ENCODE assay signal across 7 cellular contexts in the genomic region with DNA sequence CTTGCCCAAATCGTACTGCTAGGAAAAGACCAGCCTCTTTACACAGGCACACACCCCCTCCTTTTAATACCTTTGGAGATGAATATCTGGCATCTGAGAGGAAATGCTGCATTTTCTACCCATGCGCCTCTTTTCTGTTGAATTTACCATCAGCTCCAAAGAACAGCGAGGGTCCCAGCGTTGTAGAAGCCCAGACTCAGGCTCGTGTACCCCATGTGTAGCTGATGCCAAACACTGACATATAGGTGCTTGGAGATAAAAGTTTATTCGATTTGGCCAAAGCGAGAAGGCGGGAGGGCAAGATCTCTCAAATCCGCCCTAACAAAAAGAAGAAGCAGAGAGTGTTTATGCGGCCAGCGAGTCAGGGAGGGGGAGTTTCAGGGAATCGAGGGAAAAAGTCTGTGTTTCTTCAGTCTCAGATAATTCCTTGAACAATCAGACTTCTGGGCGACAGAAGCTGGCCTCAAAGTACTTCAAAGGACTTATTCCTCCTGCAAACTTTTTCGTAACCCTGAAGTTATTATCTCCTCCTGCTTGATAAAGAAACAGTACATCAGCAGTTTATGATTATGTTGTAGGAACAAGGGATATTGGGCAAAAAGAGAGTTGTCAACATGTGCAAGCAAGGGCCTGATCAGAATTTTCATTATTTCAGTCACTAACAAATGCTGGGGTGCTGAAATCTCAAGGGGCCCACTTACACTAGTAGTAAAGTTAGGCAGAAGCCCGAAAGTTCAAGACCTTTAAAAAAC. TPM values are rescaled to one million over a fixed set of nuclear protein-coding genes. Genes with fewer than 3 reads are reported as not detected.
A peak's percentile ranks its signal among the peaks of the same experiment; 100 is the strongest.
DNase-seq lines count a peak whose midpoint lies in the region; ATAC-seq and TF ChIP-seq lines count a peak whose summit lies in the region.

No MANE protein-coding gene starts in this region.

- H3K36me3 ChIP-seq in SJCRH30 = no peaks in the 10 kb centered on the region
- no peaks in the 10 kb centered on the region for H3K36me3 ChIP-seq in psoas muscle (ENCODE audit: insufficient read depth in 1 of 2, low read depth in 1 of 2)

- H3K27me3 ChIP-seq in SJCRH30 (no peaks in the 10 kb centered on the region), psoas muscle (ENCODE audit: insufficient read depth in 3 of 3, low read length in 2 of 3) (no peaks in the 10 kb centered on the region)

- intact Hi-C loops in psoas muscle (cut with DNase I) (no loop called here), posterior cingulate gyrus (cut with DNase I) (loop anchor here (10.0 kb wide), 1 partner anchor 131 kb away; no protein-coding TSS in a partner anchor)

- ATAC-seq in GM18868 (IDR thresholded peaks at IDR 0.05; ENCODE audit: unreplicated experiment) (peak; percentile 19), HG02623 (IDR thresholded peaks at IDR 0.05; ENCODE audit: unreplicated experiment) (peak; percentile 6), psoas muscle (no peak)

- no peaks in the 10 kb centered on the region for H3K9me3 ChIP-seq in SJCRH30 (replicated peaks)
- no peaks in the 10 kb centered on the region for H3K9me3 ChIP-seq in psoas muscle

- H3K27ac ChIP-seq in SJCRH30 (no peak overlapping the region), psoas muscle (peak overlapping the region; percentile 92)

- DNase-seq in SJCRH30 = no peak
- no peak for DNase-seq in epithelial cell of esophagus (ENCODE audit: low read depth)
- DNase-seq in psoas muscle = no peak
- no peak for DNase-seq in NK-92 treated with Interleukin-12 subunit alpha and Interleukin-12 subunit beta, amount 100 ng/mL, for 24 hours (lab: John Stamatoyannopoulos, UW)
- DNase-seq in posterior cingulate gyrus = no peak

- H3K4me1 ChIP-seq in SJCRH30 = peaks cover 4% of the 10 kb centered on the region
- peaks cover 41% of the 10 kb centered on the region for H3K4me1 ChIP-seq in psoas muscle

- WGBS in psoas muscle, 3 donors = 12 to 14% (median 13%) methylated on average over 15 of the region's 15 CpGs

- TF ChIP-seq CTCF in epithelial cell of esophagus (IDR thresholded peaks at IDR 0.05; ENCODE audit: insufficient read depth, low read depth, low read length, missing control alignments) (no peak), psoas muscle (IDR thresholded peaks at IDR 0.05) (no peak)

- H3K4me3 ChIP-seq in SJCRH30 (peak overlapping the region; percentile 75), epithelial cell of esophagus (ENCODE audit: low read length) (peak overlapping the region; percentile 54), psoas muscle (peak overlapping the region; percentile 92)

RNA-seq across cellular contexts. Expression of gene CREG1, which starts 0.6 kb away (rescaled TPM):
- total RNA-seq in SJCRH30 (2014; rRNA removed; shearing (Covaris generic)) = 37.5 and 39.4 TPM in 2 replicates
- total RNA-seq in psoas muscle = 100 to 1,000 TPM in 1 of 4 donors, 10 to 100 TPM in 3; 23.6 to 118 (median 50.3) TPM
- 10 to 100 TPM; 19.2 to 35.5 (median 25.3) TPM for polyA plus RNA-seq in psoas muscle

RNA-seq across cellular contexts. Expression of gene CD247, which starts 35.9 kb away (rescaled TPM):
- total RNA-seq in SJCRH30 (2014; rRNA removed; shearing (Covaris generic)) = 1.1 TPM in 2 replicates
- total RNA-seq in psoas muscle = 1 to 10 TPM in 2 of 4 donors, under 1 TPM in 2; 0.18 to 1.2 (median 0.88) TPM
- polyA plus RNA-seq in psoas muscle = 1 to 10 TPM in 1 of 3 donors, under 1 TPM in 2; 0.25 to 1.9 (median 0.55) TPM

Comparison
In these comparisons a context has a peak if more than half of its experiments do, and no peak if none do; other contexts are left out.
1. ATAC-seq: peak in GM18868 (single experiment) and HG02623 (single experiment); none in psoas muscle (0 of 4).
2. Peak in every context shown above with its lines, with median percentiles within 50 percentile points of each other: H3K4me3 ChIP-seq.